In genomic region chr7:66732439-66732838, GRCh38 we compare ENCODE assay signal across 1 cellular context.
TF ChIP-seq lines count a peak whose summit lies in the region.

No MANE protein-coding gene starts in this region.

TF ChIP-seq in H1, 55 proteins besides CTCF, POLR2A, EP300 and RAD21 (continued from another document):
- TF ChIP-seq HDAC2 (IDR thresholded peaks at IDR 0.05; ENCODE audit: borderline replicate concordance in 1 of 2, low read depth in 2 of 2, low read length in 2 of 2): no peak
